9 cellular contexts compared by ENCODE assay signal in genomic region chr5:125409496-125410351, GRCh38.
DNase-seq lines count a peak whose midpoint lies in the region; ATAC-seq and TF ChIP-seq lines count a peak whose summit lies in the region.
"Had no signal": no experiment of that assay in that cellular context is flagged by ENCODE, and none has a peak within 500 bp of the region (broad histone marks: within the 10 kb centered on the region; RNA-seq: fewer than 3 reads in every experiment).

No MANE protein-coding gene starts in this region.

- no peak for DNase-seq in SK-N-MC (ENCODE audit: low read depth, low spot score)
- peak; percentile 44 for DNase-seq in glomerular visceral epithelial cell (ENCODE audit: extremely low spot score)
- peak; percentile 77 for DNase-seq in superior temporal gyrus (ENCODE audit: extremely low spot score)
- DNase-seq in dedifferentiated amniotic fluid mesenchymal stem cell (ENCODE audit: extremely low spot score): no peak
- DNase-seq: lower lobe of right lung had no signal

- H3K9me2 ChIP-seq in Loucy (replicated peaks; ENCODE audit: low read depth, low read length): no peaks in the 10 kb centered on the region

- no peaks in the 10 kb centered on the region for H3K27me3 ChIP-seq in Loucy (ENCODE audit: insufficient read depth, low read length, poor library complexity, severe bottlenecking)

- H3F3A ChIP-seq in Loucy (ENCODE audit: low read depth): no peaks in the 10 kb centered on the region

- peaks cover 10% of the 10 kb centered on the region for H3K4me1 ChIP-seq in Loucy (ENCODE audit: insufficient read depth, low read length, poor library complexity, severe bottlenecking)

- no peak overlapping the region for H2AFZ ChIP-seq in Loucy (ENCODE audit: low read length)

- H3K27ac ChIP-seq in SK-N-MC: peak overlapping the region; percentile 80

- H3K36me3 ChIP-seq in Loucy (ENCODE audit: insufficient read depth, low read length) (no peaks in the 10 kb centered on the region), SK-N-MC (ENCODE audit: insufficient read depth, low read length) (no peaks in the 10 kb centered on the region)
- H3K36me3 ChIP-seq: lower lobe of right lung had no signal

- no peaks in the 10 kb centered on the region for H3K9me3 ChIP-seq in Loucy (ENCODE audit: insufficient read depth, low read depth, low read length)
- H3K9me3 ChIP-seq in SK-N-MC (ENCODE audit: low read depth, low read length): no peaks in the 10 kb centered on the region
- H3K9me3 ChIP-seq: lower lobe of right lung had no signal

- H3K79me2 ChIP-seq in Loucy (ENCODE audit: insufficient read depth, low read length): no peaks in the 10 kb centered on the region

- H3K4me2 ChIP-seq in Loucy (ENCODE audit: low read depth, low read length, poor library complexity, severe bottlenecking): peak overlapping the region; percentile 47

- TF ChIP-seq CTCF in Loucy (conservative IDR thresholded peaks at IDR 0.05; ENCODE audit: low read length): no peak

- ATAC-seq in GM21825 (IDR thresholded peaks at IDR 0.05; ENCODE audit: unreplicated experiment) (no peak), GM18517 (IDR thresholded peaks at IDR 0.05; ENCODE audit: unreplicated experiment) (no peak), HG03135 (IDR thresholded peaks at IDR 0.05; ENCODE audit: unreplicated experiment) (no peak)

- H3K9ac ChIP-seq in Loucy (ENCODE audit: low read depth, low read length, poor library complexity, severe bottlenecking): no peak overlapping the region
- no peak overlapping the region for H3K9ac ChIP-seq in SK-N-MC (ENCODE audit: insufficient read length)

- no peaks in the 10 kb centered on the region for H4K20me1 ChIP-seq in Loucy (ENCODE audit: insufficient read depth, low read length, poor library complexity, severe bottlenecking)

- H3K4me3 ChIP-seq in Loucy (ENCODE audit: low read length, poor library complexity, severe bottlenecking) (no peak overlapping the region), SK-N-MC (peak overlapping the region; percentile 63)
- H3K4me3 ChIP-seq: lower lobe of right lung had no signal

Comparison
In these comparisons a context has a peak if more than half of its experiments do, and no peak if none do; other contexts are left out.
1. DNase-seq: peak in glomerular visceral epithelial cell (single experiment) and superior temporal gyrus (single experiment); none in SK-N-MC (single experiment) and dedifferentiated amniotic fluid mesenchymal stem cell (single experiment).